8 cellular contexts compared by ENCODE assay signal in the genomic region with DNA sequence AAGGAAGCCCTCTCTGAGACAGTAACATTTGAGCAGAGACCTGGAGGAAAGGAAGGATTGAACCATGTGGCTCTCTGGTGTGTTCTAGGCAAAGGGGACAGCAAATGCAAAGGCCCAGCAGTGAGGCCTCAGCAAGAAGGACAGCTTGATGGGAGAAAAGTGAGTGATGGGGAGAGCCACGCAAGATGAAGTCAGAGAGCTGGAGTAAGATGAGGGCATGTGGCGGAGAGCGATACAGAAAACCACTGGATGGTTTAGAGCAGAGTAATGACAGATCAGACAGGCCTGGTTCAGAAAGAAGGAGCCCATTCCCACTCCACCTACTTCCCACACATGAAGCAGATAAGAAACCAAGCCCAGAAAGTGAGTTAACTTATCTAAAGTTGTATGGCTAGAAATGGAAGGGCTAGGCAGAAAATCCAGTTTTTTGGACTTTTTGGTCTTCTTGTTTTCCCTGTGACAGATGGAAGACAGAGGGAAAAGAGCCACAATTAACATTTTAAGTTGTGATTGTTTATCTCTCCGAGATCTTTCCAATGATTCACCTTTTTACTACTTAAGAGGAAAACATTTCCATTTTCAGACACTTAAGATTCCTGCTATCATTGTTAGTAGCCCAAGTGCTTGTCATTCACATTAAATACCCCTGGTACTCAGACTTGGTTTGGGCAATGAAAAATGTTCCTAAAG. TPM values are rescaled to one million over a fixed set of nuclear protein-coding genes. Genes with fewer than 3 reads are reported as not detected.
A peak's percentile ranks its signal among the peaks of the same experiment; 100 is the strongest.
DNase-seq lines count a peak whose midpoint lies in the region; ATAC-seq and TF ChIP-seq lines count a peak whose summit lies in the region.

No MANE protein-coding gene starts in this region.

- H3K36me3 ChIP-seq in PC-9 (ENCODE audit: low read depth), result no peaks in the 10 kb centered on the region

- H3K27ac ChIP-seq in PC-9, result no peak overlapping the region

- H3F3A ChIP-seq in PC-9 (ENCODE audit: insufficient read depth, low read depth), result peaks cover 18% of the 10 kb centered on the region; the same call in 1 of the 2 replicates

- H2AFZ ChIP-seq in PC-9, result peak overlapping the region; percentile 91

- no peaks in the 10 kb centered on the region for H3K79me2 ChIP-seq in PC-9 (ENCODE audit: low read depth)

- no peaks in the 10 kb centered on the region for H3K36me3 Mint-ChIP-seq in progenitor cell of endocrine pancreas (ENCODE audit: insufficient read depth)

- ATAC-seq in HG02852 (IDR thresholded peaks at IDR 0.05; ENCODE audit: unreplicated experiment), result no peak
- ATAC-seq in GM19463 (IDR thresholded peaks at IDR 0.05; ENCODE audit: unreplicated experiment), result no peak

- no peak overlapping the region for H3K27ac Mint-ChIP-seq in progenitor cell of endocrine pancreas

- H3K9me3 ChIP-seq in PC-9 (ENCODE audit: insufficient read depth, low read depth), result peaks cover 4% of the 10 kb centered on the region; the same call in 1 of the 2 replicates

- TF ChIP-seq CTCF in PC-9 (conservative IDR thresholded peaks at IDR 0.05), result no peak
- TF ChIP-seq CTCF in epithelial cell of esophagus (IDR thresholded peaks at IDR 0.05; ENCODE audit: insufficient read depth, low read depth, low read length, missing control alignments), result no peak
- TF ChIP-seq CTCF in progenitor cell of endocrine pancreas (IDR thresholded peaks at IDR 0.05; ENCODE audit: unreplicated experiment), result no peak

- no TSS peak for BruUV-seq in PC-9 (replicated peaks; lab: Mats Ljungman, UMichigan)

- H3K4me3 ChIP-seq in PC-9 (peak overlapping the region; percentile 69), epithelial cell of esophagus (ENCODE audit: low read length) (peak overlapping the region; percentile 54)

- no peaks in the 10 kb centered on the region for H3K27me3 ChIP-seq in PC-9 (ENCODE audit: insufficient read depth, low read depth)

- intact Hi-C loops in PC-9 (cut with micrococcal nuclease; ENCODE audit: unreplicated experiment), result loop anchor here (5.0 kb wide), 1 partner anchor 38 kb away; the partner anchor contains the start of gene RAD21L1

- H3K4me1 Mint-ChIP-seq in progenitor cell of endocrine pancreas (ENCODE audit: low read depth), result peaks cover 8% of the 10 kb centered on the region

- H3K9me3 Mint-ChIP-seq in progenitor cell of endocrine pancreas (ENCODE audit: low read depth), result no peaks in the 10 kb centered on the region

- POLR2A ChIA-PET in PC-9 (lab: Charles Lee; ENCODE audit: unreplicated experiment), result no interaction called here

- peaks cover 4% of the 10 kb centered on the region; the same call in 1 of the 2 replicates for H3K4me1 ChIP-seq in PC-9 (replicated peaks; ENCODE audit: insufficient read depth)

- H3K4me3 Mint-ChIP-seq in progenitor cell of endocrine pancreas (ENCODE audit: low read depth), result peak overlapping the region; percentile 76

- DNase-seq in ELR (ENCODE audit: low read depth) (peak; percentile 56), PC-9 (no peak), epithelial cell of esophagus (ENCODE audit: low read depth) (no peak), progenitor cell of endocrine pancreas (ENCODE audit: low spot score, unreplicated experiment) (no peak), putamen (ENCODE audit: low spot score) (no peak), T1000 (lab: John Stamatoyannopoulos, UW) (no peak)

- peaks cover 10% of the 10 kb centered on the region for H3K27me3 Mint-ChIP-seq in progenitor cell of endocrine pancreas

- H3K9me2 ChIP-seq in PC-9 (ENCODE audit: insufficient read depth), result no peaks in the 10 kb centered on the region

- no peaks in the 10 kb centered on the region for H4K20me1 ChIP-seq in PC-9 (ENCODE audit: insufficient read depth)

- CTCF ChIA-PET in PC-9 (lab: Charles Lee), result no interaction called here

- H3K4me2 ChIP-seq in PC-9, result peak overlapping the region; percentile 78

RNA-seq across cellular contexts. Expression of gene SNPH, which starts 0.7 kb away (rescaled TPM):
- total RNA-seq in PC-9 (2021), result 3.4 and 4.0 TPM in 2 replicates
- total RNA-seq in progenitor cell of endocrine pancreas, result 2.7 and 3.3 TPM in 2 replicates

RNA-seq across cellular contexts. Expression of gene RAD21L1, which starts 39.5 kb away (rescaled TPM):
- total RNA-seq in PC-9 (2021) (0.60 TPM in 1 of 2 replicates, not detected in the other), progenitor cell of endocrine pancreas (not detected in 2 replicates)
